In genomic region chr20:7868108-7868507, GRCh38 we compare ENCODE assay signal across 35 cellular contexts.
"Had no signal": no experiment of that assay in that cellular context is flagged by ENCODE, and none has a peak within 500 bp of the region (broad histone marks: within the 10 kb centered on the region; RNA-seq: fewer than 3 reads in every experiment).

No MANE protein-coding gene starts in this region.

- DNase-seq: activated effector memory CD4-positive, alpha-beta T cell treated with anti-CD3 and anti-CD28 coated beads, Interleukin-2, amount 50 U/mL, for 16 hours; activated effector memory CD4-positive, alpha-beta T cell treated with Interleukin-2 at 50 U/mL for 16 hours; activated gamma-delta T cell; activated gamma-delta T cell treated with Interleukin-2 at 50 U/mL for 16 hours; activated naive CD4-positive, alpha-beta T cell; activated naive CD4-positive, alpha-beta T cell treated with anti-CD3 and anti-CD28 coated beads for 36 hours; activated naive CD4-positive, alpha-beta T cell treated with anti-CD3 and anti-CD28 coated beads, Interleukin-2, amount 10 ng/mL, durations not matched to agents 7 days and 5 days; activated naive CD4-positive, alpha-beta T cell treated with anti-CD3 and anti-CD28 coated beads, Interleukin-2, amount 50 U/mL, for 16 hours; activated naive CD4-positive, alpha-beta T cell treated with Interleukin-2 at 50 U/mL for 16 hours; activated naive CD8-positive, alpha-beta T cell treated with anti-CD3 and anti-CD28 coated beads for 36 hours; activated naive CD8-positive, alpha-beta T cell treated with anti-CD3 and anti-CD28 coated beads, Interleukin-2, amount 10 ng/mL, durations not matched to agents 7 days and 5 days; activated naive CD8-positive, alpha-beta T cell treated with anti-CD3 and anti-CD28 coated beads, Interleukin-2, amount 50 U/mL, for 24 hours; activated T-cell treated with anti-CD3 and anti-CD28 coated beads for 4 hours; activated T-cell treated with anti-CD3 and anti-CD28 coated beads, Interleukin-2, amount 50 U/mL, for 1 hour; activated T-cell treated with anti-CD3 and anti-CD28 coated beads, Interleukin-2, amount 50 U/mL, for 24 hours; activated T-cell treated with anti-CD3 and anti-CD28 coated beads, Interleukin-2, amount 50 U/mL, for 4 hours; activated T-cell treated with anti-CD3 and anti-CD28 coated beads, Interleukin-2, amount 50 U/mL, for 48 hours; activated T-cell treated with anti-CD3 and anti-CD28 coated beads, Interleukin-2, amount 50 U/mL, for 72 hours; adrenal gland; amniotic stem cell; amygdala; anterior cingulate cortex; aorta; body of pancreas; brain microvascular endothelial cell; caudate nucleus; central memory CD4-positive, alpha-beta T cell; cerebellar nuclear complex had no signal

- H3K9me3 ChIP-seq: adrenal gland, ascending aorta, body of pancreas, breast epithelium had no signal

- ATAC-seq: activated naive CD4-positive, alpha-beta T cell treated with anti-CD3 and anti-CD28 coated beads, Interleukin-2, amount 50 U/mL, for 72 hours; activated naive CD8-positive, alpha-beta T cell treated with anti-CD3 and anti-CD28 coated beads, Interleukin-2, amount 50 U/mL, for 24 hours; activated T-cell treated with anti-CD3 and anti-CD28 coated beads, Interleukin-2, amount 50 U/mL, for 4 hours; activated T-cell treated with anti-CD3 and anti-CD28 coated beads, Interleukin-2, amount 50 U/mL, for 72 hours; activated T-helper 17 cell treated with anti-CD3 and anti-CD28 coated beads, Interleukin-2, amount 50 U/mL, for 72 hours; body of pancreas had no signal

- FAIRE-seq: astrocyte, bronchial epithelial cell had no signal

- H3K36me3 ChIP-seq: adrenal gland, ascending aorta, brain microvascular endothelial cell, breast epithelium, cardiac muscle cell had no signal

- H3K4me3 ChIP-seq: adrenal gland, ascending aorta, body of pancreas, breast epithelium, cardiac muscle cell had no signal

- H3K27me3 ChIP-seq: adrenal gland, ascending aorta, body of pancreas, brain microvascular endothelial cell, breast epithelium, cardiac muscle cell had no signal

- H3K4me1 ChIP-seq: adrenal gland, ascending aorta, body of pancreas, breast epithelium had no signal

- H3K27ac ChIP-seq: adrenal gland, ascending aorta, body of pancreas, brain microvascular endothelial cell, breast epithelium, cardiac muscle cell had no signal
